In genomic region chr20:33710681-33711445, GRCh38 we compare ENCODE assay signal across 13 cellular contexts.
"Had no signal": no experiment of that assay in that cellular context is flagged by ENCODE, and none has a peak within 500 bp of the region (broad histone marks: within the 10 kb centered on the region; RNA-seq: fewer than 3 reads in every experiment).

No MANE protein-coding gene starts in this region.

- H3K27ac ChIP-seq: cardiac muscle cell, esophagus squamous epithelium, neutrophil, thyroid gland, uterus had no signal

- H3K27me3 Mint-ChIP-seq: activated B cell treated with CpG ODN at 0.5 μM for 24 hours; naive thymus-derived CD4-positive, alpha-beta T cell had no signal

- H3K4me1 Mint-ChIP-seq: immature natural killer cell had no signal

- DNase-seq: activated B cell treated with CpG ODN at 0.5 μM for 24 hours; activated CD4-positive, alpha-beta T cell treated with anti-CD3 and anti-CD28 coated beads, Interleukin-2, amount 50 U/mL, for 4 hours; esophagus squamous epithelium; foreskin fibroblast; immature natural killer cell; naive thymus-derived CD4-positive, alpha-beta T cell; thyroid gland; uterus had no signal

- H3K4me3 Mint-ChIP-seq: activated B cell treated with CpG ODN at 0.5 μM for 24 hours, immature natural killer cell had no signal

- FAIRE-seq: astrocyte, colon, small intestine had no signal

- ATAC-seq: naive thymus-derived CD4-positive, alpha-beta T cell had no signal

- H3K27ac Mint-ChIP-seq: activated B cell treated with CpG ODN at 0.5 μM for 24 hours had no signal

- H3K9me3 Mint-ChIP-seq: activated B cell treated with CpG ODN at 0.5 μM for 24 hours; immature natural killer cell; naive thymus-derived CD4-positive, alpha-beta T cell had no signal
